ENCODE assay signal across 1 cellular context in the genomic region with DNA sequence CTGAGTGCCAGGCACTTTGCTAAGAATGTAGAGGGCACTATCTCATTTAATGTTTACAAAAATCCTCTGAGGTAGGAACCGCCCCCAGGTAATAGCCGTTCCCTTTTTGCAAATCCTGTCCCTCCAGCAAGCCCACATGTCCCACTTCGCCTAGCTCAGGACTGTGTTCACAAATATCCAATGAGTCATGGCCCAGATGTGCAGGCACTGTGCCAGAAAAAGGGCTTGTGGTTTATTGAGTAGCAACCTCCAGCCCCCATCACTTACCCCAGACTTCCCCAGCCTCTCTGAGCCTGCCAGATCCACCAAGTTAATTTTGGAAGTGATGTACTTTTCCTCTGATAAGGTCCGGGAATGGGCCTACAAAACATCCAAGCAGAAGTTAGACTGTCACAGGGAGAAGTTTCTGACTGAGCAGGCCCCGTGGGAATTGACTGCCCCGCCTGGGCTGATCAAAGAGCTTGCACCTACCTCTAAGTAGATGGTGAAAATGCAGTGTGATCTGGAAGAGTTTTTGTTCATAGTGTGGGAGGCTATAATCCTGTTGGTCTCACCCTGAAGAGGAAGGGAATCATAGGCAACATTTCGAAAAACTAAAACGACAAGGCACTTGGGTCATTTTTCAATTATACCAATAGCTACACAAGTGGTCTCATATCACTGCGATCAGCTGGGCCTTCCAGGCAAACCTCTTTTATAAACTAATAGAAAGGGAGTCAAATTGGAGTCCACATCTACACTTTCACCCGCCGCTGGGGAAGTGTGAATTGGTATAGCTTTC.
TF ChIP-seq lines count a peak whose summit lies in the region.

No MANE protein-coding gene starts in this region.

TF ChIP-seq in GM12878, 131 proteins besides CTCF, POLR2A, EP300 and RAD21 (continued from another document and continues in another):
- peak; percentile 92 for TF ChIP-seq MEF2B (IDR thresholded peaks at IDR 0.05; ENCODE audit: partially characterized antibody, poor library complexity, severe bottlenecking)
- 0 out of 2 replicates have a peak, but pooled peaks have one; percentile 56 for TF ChIP-seq TCF12 (IDR thresholded peaks at IDR 0.05; ENCODE audit: low read depth, low read length)
- TF ChIP-seq, protein P1, sequence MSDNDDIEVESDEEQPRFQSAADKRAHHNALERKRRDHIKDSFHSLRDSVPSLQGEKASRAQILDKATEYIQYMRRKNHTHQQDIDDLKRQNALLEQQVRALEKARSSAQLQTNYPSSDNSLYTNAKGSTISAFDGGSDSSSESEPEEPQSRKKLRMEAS (IDR thresholded peaks at IDR 0.05; ENCODE audit: low read depth, low read length): no peak
- TF ChIP-seq MLLT1 (IDR thresholded peaks at IDR 0.05): no peak
- no peak for TF ChIP-seq SMARCA5 (IDR thresholded peaks at IDR 0.05)
- no peak for TF ChIP-seq RBBP5 (conservative IDR thresholded peaks at IDR 0.05)
- TF ChIP-seq CUX1 (IDR thresholded peaks at IDR 0.05; ENCODE audit: insufficient replicate concordance, low read depth, low read length): no peak
- TF ChIP-seq, protein P2, sequence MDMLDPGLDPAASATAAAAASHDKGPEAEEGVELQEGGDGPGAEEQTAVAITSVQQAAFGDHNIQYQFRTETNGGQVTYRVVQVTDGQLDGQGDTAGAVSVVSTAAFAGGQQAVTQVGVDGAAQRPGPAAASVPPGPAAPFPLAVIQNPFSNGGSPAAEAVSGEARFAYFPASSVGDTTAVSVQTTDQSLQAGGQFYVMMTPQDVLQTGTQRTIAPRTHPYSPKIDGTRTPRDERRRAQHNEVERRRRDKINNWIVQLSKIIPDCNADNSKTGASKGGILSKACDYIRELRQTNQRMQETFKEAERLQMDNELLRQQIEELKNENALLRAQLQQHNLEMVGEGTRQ (IDR thresholded peaks at IDR 0.05; ENCODE audit: borderline replicate concordance, low read depth, low read length): no peak
- TF ChIP-seq ZBTB11 (CRISPR knock-in tag; IDR thresholded peaks at IDR 0.05): no peak
- TF ChIP-seq SMAD1 (IDR thresholded peaks at IDR 0.05; ENCODE audit: low read depth, partially characterized antibody): no peak
- TF ChIP-seq ZNF24 (IDR thresholded peaks at IDR 0.05): no peak
- TF ChIP-seq POLR2AphosphoS2 (IDR thresholded peaks at IDR 0.05; ENCODE audit: low read depth, low read length): no peak
- no peak for TF ChIP-seq POU2F2 (IDR thresholded peaks at IDR 0.05; ENCODE audit: borderline replicate concordance, low read depth, low read length)
- no peak for TF ChIP-seq FOXK2 (IDR thresholded peaks at IDR 0.05)
- TF ChIP-seq RUNX3 (IDR thresholded peaks at IDR 0.05; ENCODE audit: low read length): peak; percentile 85
- no peak for TF ChIP-seq HCFC1 (IDR thresholded peaks at IDR 0.05; ENCODE audit: low read length)
- TF ChIP-seq ESRRA (IDR thresholded peaks at IDR 0.05; ENCODE audit: low read length): no peak
- TF ChIP-seq SREBF2 (IDR thresholded peaks at IDR 0.05; ENCODE audit: low read length): no peak
- TF ChIP-seq TCF7 (IDR thresholded peaks at IDR 0.05; ENCODE audit: borderline replicate concordance): no peak
- TF ChIP-seq JUNB (IDR thresholded peaks at IDR 0.05): no peak; the same call in 1 of the 2 replicates
- no peak for TF ChIP-seq NKRF (conservative IDR thresholded peaks at IDR 0.05)
- no peak for TF ChIP-seq RELA (IDR thresholded peaks at IDR 0.05; ENCODE audit: borderline replicate concordance, partially characterized antibody)
- 0 out of 2 replicates have a peak, but pooled peaks have one; percentile 10 for TF ChIP-seq BCL11A (IDR thresholded peaks at IDR 0.05; ENCODE audit: low read depth, low read length)
- no peak for TF ChIP-seq ASH2L (IDR thresholded peaks at IDR 0.05; ENCODE audit: borderline replicate concordance, low read depth)
- no peak for TF ChIP-seq BACH1 (IDR thresholded peaks at IDR 0.05; ENCODE audit: borderline replicate concordance)
- no peak for TF ChIP-seq ZNF622 (IDR thresholded peaks at IDR 0.05)
- TF ChIP-seq, protein P3, sequence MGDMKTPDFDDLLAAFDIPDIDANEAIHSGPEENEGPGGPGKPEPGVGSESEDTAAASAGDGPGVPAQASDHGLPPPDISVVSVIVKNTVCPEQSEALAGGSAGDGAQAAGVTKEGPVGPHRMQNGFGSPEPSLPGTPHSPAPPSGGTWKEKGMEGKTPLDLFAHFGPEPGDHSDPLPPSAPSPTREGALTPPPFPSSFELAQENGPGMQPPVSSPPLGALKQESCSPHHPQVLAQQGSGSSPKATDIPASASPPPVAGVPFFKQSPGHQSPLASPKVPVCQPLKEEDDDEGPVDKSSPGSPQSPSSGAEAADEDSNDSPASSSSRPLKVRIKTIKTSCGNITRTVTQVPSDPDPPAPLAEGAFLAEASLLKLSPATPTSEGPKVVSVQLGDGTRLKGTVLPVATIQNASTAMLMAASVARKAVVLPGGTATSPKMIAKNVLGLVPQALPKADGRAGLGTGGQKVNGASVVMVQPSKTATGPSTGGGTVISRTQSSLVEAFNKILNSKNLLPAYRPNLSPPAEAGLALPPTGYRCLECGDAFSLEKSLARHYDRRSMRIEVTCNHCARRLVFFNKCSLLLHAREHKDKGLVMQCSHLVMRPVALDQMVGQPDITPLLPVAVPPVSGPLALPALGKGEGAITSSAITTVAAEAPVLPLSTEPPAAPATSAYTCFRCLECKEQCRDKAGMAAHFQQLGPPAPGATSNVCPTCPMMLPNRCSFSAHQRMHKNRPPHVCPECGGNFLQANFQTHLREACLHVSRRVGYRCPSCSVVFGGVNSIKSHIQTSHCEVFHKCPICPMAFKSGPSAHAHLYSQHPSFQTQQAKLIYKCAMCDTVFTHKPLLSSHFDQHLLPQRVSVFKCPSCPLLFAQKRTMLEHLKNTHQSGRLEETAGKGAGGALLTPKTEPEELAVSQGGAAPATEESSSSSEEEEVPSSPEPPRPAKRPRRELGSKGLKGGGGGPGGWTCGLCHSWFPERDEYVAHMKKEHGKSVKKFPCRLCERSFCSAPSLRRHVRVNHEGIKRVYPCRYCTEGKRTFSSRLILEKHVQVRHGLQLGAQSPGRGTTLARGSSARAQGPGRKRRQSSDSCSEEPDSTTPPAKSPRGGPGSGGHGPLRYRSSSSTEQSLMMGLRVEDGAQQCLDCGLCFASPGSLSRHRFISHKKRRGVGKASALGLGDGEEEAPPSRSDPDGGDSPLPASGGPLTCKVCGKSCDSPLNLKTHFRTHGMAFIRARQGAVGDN (IDR thresholded peaks at IDR 0.05): no peak
- no peak for TF ChIP-seq SUPT20H (IDR thresholded peaks at IDR 0.05; ENCODE audit: borderline replicate concordance, control insufficient read depth, low read depth, low read length)
- no peak for TF ChIP-seq TBL1XR1 (IDR thresholded peaks at IDR 0.05; ENCODE audit: low read depth, low read length)
- TF ChIP-seq, protein P4, sequence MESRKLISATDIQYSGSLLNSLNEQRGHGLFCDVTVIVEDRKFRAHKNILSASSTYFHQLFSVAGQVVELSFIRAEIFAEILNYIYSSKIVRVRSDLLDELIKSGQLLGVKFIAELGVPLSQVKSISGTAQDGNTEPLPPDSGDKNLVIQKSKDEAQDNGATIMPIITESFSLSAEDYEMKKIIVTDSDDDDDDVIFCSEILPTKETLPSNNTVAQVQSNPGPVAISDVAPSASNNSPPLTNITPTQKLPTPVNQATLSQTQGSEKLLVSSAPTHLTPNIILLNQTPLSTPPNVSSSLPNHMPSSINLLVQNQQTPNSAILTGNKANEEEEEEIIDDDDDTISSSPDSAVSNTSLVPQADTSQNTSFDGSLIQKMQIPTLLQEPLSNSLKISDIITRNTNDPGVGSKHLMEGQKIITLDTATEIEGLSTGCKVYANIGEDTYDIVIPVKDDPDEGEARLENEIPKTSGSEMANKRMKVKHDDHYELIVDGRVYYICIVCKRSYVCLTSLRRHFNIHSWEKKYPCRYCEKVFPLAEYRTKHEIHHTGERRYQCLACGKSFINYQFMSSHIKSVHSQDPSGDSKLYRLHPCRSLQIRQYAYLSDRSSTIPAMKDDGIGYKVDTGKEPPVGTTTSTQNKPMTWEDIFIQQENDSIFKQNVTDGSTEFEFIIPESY (IDR thresholded peaks at IDR 0.05): no peak
- TF ChIP-seq SIX5 (IDR thresholded peaks at IDR 0.05; ENCODE audit: low read depth, low read length, severe bottlenecking): no peak
- no peak for TF ChIP-seq PKNOX1 (IDR thresholded peaks at IDR 0.05)
- peak; percentile 9; the same call in 1 of the 2 replicates for TF ChIP-seq CREM (IDR thresholded peaks at IDR 0.05; ENCODE audit: low read depth)
- TF ChIP-seq SREBF1 (IDR thresholded peaks at IDR 0.05; ENCODE audit: low read length): no peak
